1 cellular context compared by ENCODE assay signal in genomic region chr17:31412511-31412910, GRCh38.
TF ChIP-seq lines count a peak whose summit lies in the region.

No MANE protein-coding gene starts in this region.

TF ChIP-seq in GM12878, 131 proteins besides CTCF, POLR2A, EP300 and RAD21:
- TF ChIP-seq NBN (IDR thresholded peaks at IDR 0.05), result no peak
